ENCODE assay signal across 8 cellular contexts in genomic region chr14:89701079-89702043, GRCh38.
DNase-seq lines count a peak whose midpoint lies in the region; ATAC-seq and TF ChIP-seq lines count a peak whose summit lies in the region.

No MANE protein-coding gene starts in this region.

- peaks cover 52% of the 10 kb centered on the region for H3K4me1 Mint-ChIP-seq in activated naive CD4-positive, alpha-beta T cell treated with anti-CD3 and anti-CD28 coated beads, Interleukin-2, amount 50 U/mL, for 24 hours

- peak overlapping the region; percentile 83 for H3K4me3 Mint-ChIP-seq in activated naive CD4-positive, alpha-beta T cell treated with anti-CD3 and anti-CD28 coated beads, Interleukin-2, amount 50 U/mL, for 24 hours

- peak; percentile 74 for ATAC-seq in GM21737 (IDR thresholded peaks at IDR 0.05; ENCODE audit: unreplicated experiment)
- peak; percentile 94 for ATAC-seq in Right ventricle myocardium inferior
- peak; percentile 55 for ATAC-seq in thoracic aorta (ENCODE audit: insufficient number of reproducible peaks, low FRiP score, low read depth)

- peaks cover 4% of the 10 kb centered on the region for H3K9me3 Mint-ChIP-seq in activated naive CD4-positive, alpha-beta T cell treated with anti-CD3 and anti-CD28 coated beads, Interleukin-2, amount 50 U/mL, for 24 hours

- WGBS in ovary, 3 donors, result 1 to 5% (median 3%) methylated on average over 56 to 75 of the region's 85 CpGs

- no peaks in the 10 kb centered on the region for H3K27me3 ChIP-seq in ovary
- no peaks in the 10 kb centered on the region for H3K27me3 ChIP-seq in thoracic aorta (replicated peaks; ENCODE audit: insufficient read depth)

- no peak for TF ChIP-seq POLR2A in ovary (IDR thresholded peaks at IDR 0.05)

- H3K9ac ChIP-seq in SK-N-MC (ENCODE audit: insufficient read length), result peak overlapping the region; percentile 5

- no peaks in the 10 kb centered on the region for H3K27me3 Mint-ChIP-seq in activated naive CD4-positive, alpha-beta T cell treated with anti-CD3 and anti-CD28 coated beads, Interleukin-2, amount 50 U/mL, for 24 hours

- no peaks in the 10 kb centered on the region for H3K36me3 Mint-ChIP-seq in activated naive CD4-positive, alpha-beta T cell treated with anti-CD3 and anti-CD28 coated beads, Interleukin-2, amount 50 U/mL, for 24 hours

- H3K27ac Mint-ChIP-seq in activated naive CD4-positive, alpha-beta T cell treated with anti-CD3 and anti-CD28 coated beads, Interleukin-2, amount 50 U/mL, for 24 hours, result peak overlapping the region; percentile 91

- no peak for TF ChIP-seq CTCF in ovary (IDR thresholded peaks at IDR 0.05)
- TF ChIP-seq CTCF in thoracic aorta (IDR thresholded peaks at IDR 0.05), result no peak

- DNase-seq in DMS 273 (lab: John Stamatoyannopoulos, UW; ENCODE audit: unreplicated experiment) (peak; percentile 94), Kasumi-1 (lab: John Stamatoyannopoulos, UW) (peak; percentile 16 to 42), SK-N-MC (ENCODE audit: low read depth, low spot score) (no peak), Right ventricle myocardium inferior (ENCODE audit: missing footprints) (peak; percentile 96), ovary (peak; percentile 87 to 93 (median 91)), thoracic aorta (ENCODE audit: low spot score) (peak; percentile 64)

- H3K36me3 ChIP-seq in SK-N-MC (ENCODE audit: insufficient read depth, low read length), result no peaks in the 10 kb centered on the region
- no peaks in the 10 kb centered on the region for H3K36me3 ChIP-seq in ovary
- no peaks in the 10 kb centered on the region for H3K36me3 ChIP-seq in thoracic aorta

- no peak for TF ChIP-seq EP300 in ovary (IDR thresholded peaks at IDR 0.05)

- H3K27ac ChIP-seq in SK-N-MC (peak overlapping the region; percentile 56; the same call in 1 of the 2 replicates), ovary (peak overlapping the region in 1 of 2 donors; percentile 59), thoracic aorta (peak overlapping the region; percentile 13 to 42)

- no peaks in the 10 kb centered on the region for H3K4me1 ChIP-seq in ovary (ENCODE audit: insufficient read depth)
- H3K4me1 ChIP-seq in thoracic aorta (ENCODE audit: control insufficient read depth in 1 of 2, low read depth in 2 of 2), result peaks cover 3 to 13% of the 10 kb centered on the region in 2 donors

- H3K4me3 ChIP-seq in SK-N-MC, result peak overlapping the region; percentile 79
- H3K4me3 ChIP-seq in ovary, result peak overlapping the region; percentile 50
- peak overlapping the region; percentile 74 for H3K4me3 ChIP-seq in thoracic aorta

- intact Hi-C loops in Right ventricle myocardium inferior (cut with DNase I), result loop anchor here (5.0 kb wide), 2 partner anchors 84 to 284 kb away; partner anchors contain the start of gene FOXN3
- intact Hi-C loops in ovary (cut with DNase I), result no loop called here

- H3K9me3 ChIP-seq in SK-N-MC (ENCODE audit: low read depth, low read length) (no peaks in the 10 kb centered on the region), ovary (no peaks in the 10 kb centered on the region), thoracic aorta (no peaks in the 10 kb centered on the region)
